Comparison of ENCODE assay signal across 8 cellular contexts in the genomic region with DNA sequence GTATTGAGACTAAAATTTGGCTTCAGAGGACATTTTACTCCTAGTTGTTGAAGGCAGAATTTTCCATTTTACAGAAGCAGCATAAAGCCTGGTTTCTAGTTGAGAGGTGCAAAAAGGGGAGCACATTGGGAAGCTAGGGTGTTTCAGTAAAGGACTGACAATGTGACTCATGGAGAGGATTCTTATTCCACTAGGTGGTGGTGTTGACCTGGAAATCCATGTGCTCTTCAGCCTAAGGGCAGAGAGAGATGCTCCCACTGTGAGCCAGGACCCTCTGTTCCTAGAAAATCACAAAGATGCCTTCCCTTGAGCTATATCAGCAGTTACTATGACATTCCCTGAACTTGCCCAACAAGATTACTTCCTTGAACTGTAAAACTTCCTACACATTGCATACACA.
DNase-seq lines count a peak whose midpoint lies in the region; ATAC-seq and TF ChIP-seq lines count a peak whose summit lies in the region.

No MANE protein-coding gene starts in this region.

- dilution Hi-C loops in mammary epithelial cell (cut with HindIII; ENCODE audit: low sequenced_read_pairs), result no loop called here

- DNase-seq in GM13977 (ENCODE audit: low spot score) (no peak), LHCN-M2 (ENCODE audit: low read depth) (peak; percentile 15), mammary epithelial cell (peak; percentile 27), pons (ENCODE audit: low spot score) (peak; percentile 47), mucosa of gallbladder (ENCODE audit: low spot score) (no peak), NCI-H146 (lab: John Stamatoyannopoulos, UW) (no peak)

- in situ Hi-C loops in GM13977 (cut with MboI; ENCODE audit: low pct_unique_long_range_greater_than_20kb, low sequenced_read_pairs, unreplicated experiment) (no loop called here), mammary epithelial cell (cut with MboI; ENCODE audit: low sequenced_read_pairs in 2 of 2) (loop anchor here (5.0 to 25.0 kb wide), 2 partner anchors 77 to 482 kb away; no protein-coding TSS in a partner anchor)

- H3K4me1 ChIP-seq in mammary epithelial cell (ENCODE audit: insufficient read depth, low read length), result no peaks in the 10 kb centered on the region

- intact Hi-C loops in mammary epithelial cell (cut with micrococcal nuclease), result loop anchor here (1.0 to 2.0 kb wide), 6 partner anchors 77 to 572 kb away; no protein-coding TSS in a partner anchor

- H4K20me1 ChIP-seq in mammary epithelial cell (ENCODE audit: insufficient read depth, low read length), result no peaks in the 10 kb centered on the region

- no peak overlapping the region for H3K4me2 ChIP-seq in mammary epithelial cell (ENCODE audit: insufficient read depth, low read depth, low read length)

- H2AFZ ChIP-seq in mammary epithelial cell (ENCODE audit: low read depth, low read length), result no peak overlapping the region

- BruUV-seq in mammary epithelial cell (replicated peaks; lab: Mats Ljungman, UMichigan), result no TSS peak

- no peak overlapping the region for H3K27ac ChIP-seq in mammary epithelial cell (ENCODE audit: insufficient read depth, low read depth, low read length)

- H3K79me2 ChIP-seq in mammary epithelial cell (ENCODE audit: insufficient read depth, low read length), result no peaks in the 10 kb centered on the region

- no peak overlapping the region for H3K4me3 ChIP-seq in mammary epithelial cell (replicated peaks in 1 of 3; ENCODE audit: insufficient read depth in 1 of 3, low read depth in 2 of 3, low read length in 3 of 3)

- H3K9me3 ChIP-seq in mammary epithelial cell (replicated peaks; ENCODE audit: insufficient read depth, low read length), result no peaks in the 10 kb centered on the region

- TF ChIP-seq CTCF in GM13977 (IDR thresholded peaks at IDR 0.05; ENCODE audit: extremely low read depth, insufficient read depth, missing control alignments), result peak; percentile 31
- TF ChIP-seq CTCF in mammary epithelial cell (conservative IDR thresholded peaks at IDR 0.05 in 1 of 2, IDR thresholded peaks at IDR 0.05 in 1 of 2; ENCODE audit: extremely low read depth in 1 of 2, insufficient read depth in 1 of 2, low read depth in 1 of 2, low read length in 2 of 2), result peak; percentile 37 to 75

- CTCF ChIA-PET in mammary epithelial cell (lab: Charles Lee; ENCODE audit: low non-redundant PET), result no interaction called here

- H3K36me3 ChIP-seq in mammary epithelial cell (ENCODE audit: insufficient read depth, low read length), result no peaks in the 10 kb centered on the region

- H3K9ac ChIP-seq in mammary epithelial cell (ENCODE audit: insufficient read depth, low read length), result no peak overlapping the region

- ATAC-seq in GM21390 (IDR thresholded peaks at IDR 0.05; ENCODE audit: unreplicated experiment) (no peak), GM19455 (IDR thresholded peaks at IDR 0.05; ENCODE audit: unreplicated experiment) (no peak)

- peaks cover under 1% of the 10 kb centered on the region for H3K27me3 ChIP-seq in mammary epithelial cell (ENCODE audit: insufficient read depth, low read length)

Comparison
In these comparisons a context has a peak if more than half of its experiments do, and no peak if none do; other contexts are left out.
1. DNase-seq: peak in LHCN-M2 (single experiment), mammary epithelial cell (single experiment) and pons (single experiment); none in GM13977 (single experiment), mucosa of gallbladder (single experiment) and NCI-H146 (single experiment).